Comparison of ENCODE assay signal across 18 cellular contexts in genomic region chr16:4463522-4464163, GRCh38. TPM values are rescaled to one million over a fixed set of nuclear protein-coding genes. Genes with fewer than 3 reads are reported as not detected.
A peak's percentile ranks its signal among the peaks of the same experiment; 100 is the strongest.
DNase-seq lines count a peak whose midpoint lies in the region; ATAC-seq, FAIRE-seq and TF ChIP-seq lines count a peak whose summit lies in the region.
"Had no signal": no experiment of that assay in that cellular context is flagged by ENCODE, and none has a peak within 500 bp of the region (broad histone marks: within the 10 kb centered on the region; RNA-seq: fewer than 3 reads in every experiment).

No MANE protein-coding gene starts in this region.

- no peaks in the 10 kb centered on the region for H3K27me3 ChIP-seq in right atrium auricular region
- H3K27me3 ChIP-seq: BE2C, upper lobe of right lung had no signal

- H3K36me3 Mint-ChIP-seq in activated T-helper 17 cell treated with anti-CD3 and anti-CD28 coated beads, Interleukin-2, amount 50 U/mL, for 72 hours (ENCODE audit: low read depth) = peaks cover 82% of the 10 kb centered on the region
- H3K36me3 Mint-ChIP-seq in memory B cell = peaks cover 18% of the 10 kb centered on the region

- no peak for TF ChIP-seq EP300 in A549 (IDR thresholded peaks at IDR 0.05)

- POLR2A ChIA-PET in A549 (lab: Yijun Ruan, JAX) = interaction anchor here (0.5 kb wide), 1 partner anchor 25 kb away, joined by 4 read pairs; no protein-coding TSS in a partner anchor

- peak; percentile 6 to 23; a peak in 3 of 6 replicates for ATAC-seq in A549
- no peak for ATAC-seq in activated T-helper 17 cell treated with anti-CD3 and anti-CD28 coated beads, Interleukin-2, amount 50 U/mL, for 72 hours (replicated peaks)
- no peak for ATAC-seq in memory B cell (ENCODE audit: low read depth)
- ATAC-seq: upper lobe of right lung had no signal

- no peaks in the 10 kb centered on the region for H3K27me3 Mint-ChIP-seq in activated T-helper 17 cell treated with anti-CD3 and anti-CD28 coated beads, Interleukin-2, amount 50 U/mL, for 72 hours
- H3K27me3 Mint-ChIP-seq in memory B cell = no peaks in the 10 kb centered on the region
- H3K27me3 Mint-ChIP-seq: activated naive CD8-positive, alpha-beta T cell had no signal

- TF ChIP-seq CTCF in A549 (IDR thresholded peaks at IDR 0.05) = no peak
- TF ChIP-seq CTCF in right atrium auricular region (IDR thresholded peaks at IDR 0.05) = no peak
- TF ChIP-seq CTCF in GM13976 (IDR thresholded peaks at IDR 0.05; ENCODE audit: borderline replicate concordance, control extremely low read depth, extremely low read depth, insufficient read depth, missing control alignments) = no peak

- H3K4me3 Mint-ChIP-seq in activated T-helper 17 cell treated with anti-CD3 and anti-CD28 coated beads, Interleukin-2, amount 50 U/mL, for 72 hours = no peak overlapping the region
- H3K4me3 Mint-ChIP-seq in memory B cell = no peak overlapping the region
- H3K4me3 Mint-ChIP-seq: activated naive CD8-positive, alpha-beta T cell had no signal

- no peak for TF ChIP-seq POLR2A in A549 (IDR thresholded peaks at IDR 0.05; ENCODE audit: low read length)
- TF ChIP-seq POLR2A in H54 (IDR thresholded peaks at IDR 0.05; ENCODE audit: low read depth, low read length) = no peak

- no peak for DNase-seq in A549 (ENCODE audit: low read depth in 1 of 2, low spot score in 1 of 2)
- peak; percentile 35 for DNase-seq in H54 (ENCODE audit: insufficient read length, low spot score)
- no peak for DNase-seq in memory B cell (ENCODE audit: low spot score in 2 of 2)
- no peak for DNase-seq in Ammon's horn (ENCODE audit: low spot score)
- no peak for DNase-seq in right atrium auricular region (ENCODE audit: low spot score)
- no peak for DNase-seq in NCI-H345 (lab: John Stamatoyannopoulos, UW)
- DNase-seq in GM13976 (ENCODE audit: low spot score) = no peak
- DNase-seq: BE2C; caudate nucleus; DND-41; KG1; NCI-H1436 treated with DMSO at 0.1 percent for 48 hours; stimulated activated naive CD4-positive, alpha-beta T cell treated with Interleukin-2 at 50 U/mL for 16 hours; upper lobe of right lung; WERI-Rb-1 had no signal

- no peak for FAIRE-seq in A549 (lab: Jason Lieb, UNC)
- no peak for FAIRE-seq in H54 (lab: Jason Lieb, UNC)

- H3K27ac Mint-ChIP-seq in activated T-helper 17 cell treated with anti-CD3 and anti-CD28 coated beads, Interleukin-2, amount 50 U/mL, for 72 hours = peak overlapping the region; percentile 59
- H3K27ac Mint-ChIP-seq in memory B cell = peak overlapping the region; percentile 21
- H3K27ac Mint-ChIP-seq: activated naive CD8-positive, alpha-beta T cell had no signal

- 84% methylated on average over 22 of the region's 22 CpGs for WGBS in A549 (ENCODE audit: missing lambda C conversion rate)

- H3K9me3 Mint-ChIP-seq in activated T-helper 17 cell treated with anti-CD3 and anti-CD28 coated beads, Interleukin-2, amount 50 U/mL, for 72 hours = no peaks in the 10 kb centered on the region
- no peaks in the 10 kb centered on the region for H3K9me3 Mint-ChIP-seq in memory B cell

- H3K4me2 ChIP-seq in A549 = 0 out of 3 replicates have a peak overlapping the region, but pooled peaks have one; percentile 3

- no peaks in the 10 kb centered on the region for H3K9me3 ChIP-seq in A549
- no peaks in the 10 kb centered on the region for H3K9me3 ChIP-seq in right atrium auricular region
- H3K9me3 ChIP-seq: BE2C, upper lobe of right lung had no signal

- H3K36me3 ChIP-seq in right atrium auricular region = peaks cover 19% of the 10 kb centered on the region

- TF ChIP-seq RAD21 in A549 (conservative IDR thresholded peaks at IDR 0.05 in 1 of 2, IDR thresholded peaks at IDR 0.05 in 1 of 2) = no peak

- H3K4me3 ChIP-seq in A549 = no peak overlapping the region
- no peak overlapping the region for H3K4me3 ChIP-seq in right atrium auricular region
- H3K4me3 ChIP-seq: skin epidermis, upper lobe of right lung had no signal

- in situ Hi-C loops in GM13976 (cut with MboI; ENCODE audit: low sequenced_read_pairs, unreplicated experiment) = no loop called here

- H3K4me1 ChIP-seq in A549 = peaks cover 12% of the 10 kb centered on the region; the same call in 1 of the 3 replicates
- no peaks in the 10 kb centered on the region for H3K4me1 ChIP-seq in right atrium auricular region
- H3K4me1 ChIP-seq: BE2C had no signal

- CTCF ChIA-PET in A549 (lab: Yijun Ruan, JAX) = interaction anchor here (1.2 to 1.8 kb wide), 2 partner anchors 9 to 13 kb away, joined by 3 to 8 read pairs; no protein-coding TSS in a partner anchor

- H3K27ac ChIP-seq in A549 (peak overlapping the region in 1 of 2 experiments; percentile 41; a peak in 2 of 6 replicates), right atrium auricular region (no peak overlapping the region)
- H3K27ac ChIP-seq: upper lobe of right lung, WERI-Rb-1 had no signal

- H3K4me1 Mint-ChIP-seq in activated T-helper 17 cell treated with anti-CD3 and anti-CD28 coated beads, Interleukin-2, amount 50 U/mL, for 72 hours = peaks cover 11% of the 10 kb centered on the region
- peaks cover 5% of the 10 kb centered on the region for H3K4me1 Mint-ChIP-seq in memory B cell

TF ChIP-seq in A549, 52 proteins besides CTCF, POLR2A, EP300 and RAD21:
- TF ChIP-seq FOSB (CRISPR knock-in tag; IDR thresholded peaks at IDR 0.05) = no peak
- TF ChIP-seq ESRRA (IDR thresholded peaks at IDR 0.05; ENCODE audit: borderline replicate concordance, low read length) = no peak

RNA-seq across cellular contexts. Expression of gene NMRAL1, which starts 10.8 kb away (rescaled TPM):
- polyA plus RNA-seq in A549 (2011; rRNA removed) = 36.3 and 36.4 TPM in 2 replicates
- 77.1 and 78.5 TPM in 2 replicates for polyA plus RNA-seq in A549 (2012; cell fraction: cytosol; rRNA removed)
- polyA plus RNA-seq in A549 (2012; cell fraction: nucleus; rRNA removed) = 83.5 and 111 TPM in 2 replicates
- 47.4 to 55.8 TPM (median 48.8 TPM) in 3 replicates for polyA plus RNA-seq in A549 (2017; fragmentation: RNase III; extraction: RNeasy Plus Mini Kit Qiagen cat#74134 plus additional on column Dnase treatment)
- 54.9 and 55.1 TPM in 2 replicates for polyA minus RNA-seq in A549 (2011; rRNA and poly(A)+ RNA removed)
- 10 to 100 TPM; 56.5 to 63.2 TPM for total RNA-seq in activated T-helper 17 cell treated with anti-CD3 and anti-CD28 coated beads, Interleukin-2, amount 50 U/mL, for 72 hours
- total RNA-seq in right atrium auricular region = 10 to 100 TPM; 18.7 to 36.3 TPM

RNA-seq across cellular contexts. Expression of gene HMOX2, which starts 12.6 kb away (rescaled TPM):
- 35.4 and 37.3 TPM in 2 replicates for polyA plus RNA-seq in A549 (2011; rRNA removed)
- polyA plus RNA-seq in A549 (2012; cell fraction: cytosol; rRNA removed) = 65.7 and 69.4 TPM in 2 replicates
- 54.9 and 55.2 TPM in 2 replicates for polyA plus RNA-seq in A549 (2012; cell fraction: nucleus; rRNA removed)
- polyA plus RNA-seq in A549 (2017; fragmentation: RNase III; extraction: RNeasy Plus Mini Kit Qiagen cat#74134 plus additional on column Dnase treatment) = 47.7 to 49.6 TPM (median 49.5 TPM) in 3 replicates
- 30.2 and 35.8 TPM in 2 replicates for polyA minus RNA-seq in A549 (2011; rRNA and poly(A)+ RNA removed)
- total RNA-seq in activated T-helper 17 cell treated with anti-CD3 and anti-CD28 coated beads, Interleukin-2, amount 50 U/mL, for 72 hours = 10 to 100 TPM; 60.0 to 92.1 TPM
- 100 to 1,000 TPM in 1 of 2 donors, 10 to 100 TPM in 1; 98.7 to 101 TPM for total RNA-seq in right atrium auricular region

RNA-seq across cellular contexts. Expression of gene DNAJA3, which starts 38.0 kb away (rescaled TPM):
- 70.9 and 77.2 TPM in 2 replicates for polyA plus RNA-seq in A549 (2011; rRNA removed)
- polyA plus RNA-seq in A549 (2012; cell fraction: cytosol; rRNA removed) = 103 and 111 TPM in 2 replicates
- 109 and 116 TPM in 2 replicates for polyA plus RNA-seq in A549 (2012; cell fraction: nucleus; rRNA removed)
- 64.6 to 71.6 TPM (median 66.0 TPM) in 3 replicates for polyA plus RNA-seq in A549 (2017; fragmentation: RNase III; extraction: RNeasy Plus Mini Kit Qiagen cat#74134 plus additional on column Dnase treatment)
- 47.4 and 54.4 TPM in 2 replicates for polyA minus RNA-seq in A549 (2011; rRNA and poly(A)+ RNA removed)
- total RNA-seq in activated T-helper 17 cell treated with anti-CD3 and anti-CD28 coated beads, Interleukin-2, amount 50 U/mL, for 72 hours = 10 to 100 TPM; 50.3 to 81.1 TPM
- total RNA-seq in right atrium auricular region = 10 to 100 TPM; 47.6 to 50.5 TPM

RNA-seq across cellular contexts. Expression of gene CORO7, which starts 47.2 kb away (rescaled TPM):
- 5.7 and 6.0 TPM in 2 replicates for polyA plus RNA-seq in A549 (2011; rRNA removed)
- 13.3 and 15.4 TPM in 2 replicates for polyA plus RNA-seq in A549 (2012; cell fraction: cytosol; rRNA removed)
- polyA plus RNA-seq in A549 (2012; cell fraction: nucleus; rRNA removed) = 97.0 and 109 TPM in 2 replicates
- 11.1 to 12.6 TPM (median 11.9 TPM) in 3 replicates for polyA plus RNA-seq in A549 (2017; fragmentation: RNase III; extraction: RNeasy Plus Mini Kit Qiagen cat#74134 plus additional on column Dnase treatment)
- 19.1 and 19.6 TPM in 2 replicates for polyA minus RNA-seq in A549 (2011; rRNA and poly(A)+ RNA removed)
- 100 to 1,000 TPM in 1 of 2 donors, 10 to 100 TPM in 1; 82.6 to 114 TPM for total RNA-seq in activated T-helper 17 cell treated with anti-CD3 and anti-CD28 coated beads, Interleukin-2, amount 50 U/mL, for 72 hours
- 10 to 100 TPM; 10.3 TPM for total RNA-seq in right atrium auricular region

Comparison
In these comparisons a context has a peak if more than half of its experiments do, and no peak if none do; other contexts are left out.
1. ATAC-seq: peak in A549 (2 of 2); none in activated T-helper 17 cell treated with anti-CD3 and anti-CD28 coated beads, Interleukin-2, amount 50 U/mL, for 72 hours (single experiment) and memory B cell (single experiment).